In genomic region chr2:9463698-9464034, GRCh38 we compare ENCODE assay signal across 15 cellular contexts. TPM values are rescaled to one million over a fixed set of nuclear protein-coding genes. Genes with fewer than 3 reads are reported as not detected.
A peak's percentile ranks its signal among the peaks of the same experiment; 100 is the strongest.
DNase-seq lines count a peak whose midpoint lies in the region; ATAC-seq and TF ChIP-seq lines count a peak whose summit lies in the region.
"Had no signal": no experiment of that assay in that cellular context is flagged by ENCODE, and none has a peak within 500 bp of the region (broad histone marks: within the 10 kb centered on the region; RNA-seq: fewer than 3 reads in every experiment).

No MANE protein-coding gene starts in this region.

- intact Hi-C loops in upper lobe of right lung (cut with DNase I): no loop called here
- intact Hi-C loops in Calu3 (cut with micrococcal nuclease; ENCODE audit: unreplicated experiment): no loop called here
- intact Hi-C loops in CD4-positive, alpha-beta memory T cell (cut with micrococcal nuclease): no loop called here

- H3K27ac ChIP-seq in upper lobe of right lung: no peak overlapping the region
- no peak overlapping the region for H3K27ac ChIP-seq in CD4-positive, alpha-beta memory T cell (ENCODE audit: low read depth, low read length)
- H3K27ac ChIP-seq: RWPE1, testis had no signal

- no peaks in the 10 kb centered on the region for H3K9me3 Mint-ChIP-seq in activated naive CD8-positive, alpha-beta T cell treated with anti-CD3 and anti-CD28 coated beads, Interleukin-2, amount 50 U/mL, for 24 hours
- H3K9me3 Mint-ChIP-seq in activated naive CD8-positive, alpha-beta T cell treated with anti-CD3 and anti-CD28 coated beads for 36 hours: no peaks in the 10 kb centered on the region
- no peaks in the 10 kb centered on the region for H3K9me3 Mint-ChIP-seq in central memory CD8-positive, alpha-beta T cell
- no peaks in the 10 kb centered on the region for H3K9me3 Mint-ChIP-seq in Calu3 (ENCODE audit: low read depth, unreplicated experiment)
- H3K9me3 Mint-ChIP-seq in CD4-positive, alpha-beta memory T cell: no peaks in the 10 kb centered on the region
- H3K9me3 Mint-ChIP-seq: CD14-positive monocyte; naive thymus-derived CD8-positive, alpha-beta T cell had no signal

- H3K9me3 ChIP-seq in upper lobe of right lung: no peaks in the 10 kb centered on the region
- no peaks in the 10 kb centered on the region for H3K9me3 ChIP-seq in CD4-positive, alpha-beta memory T cell (ENCODE audit: control insufficient read depth in 1 of 2, low read length in 2 of 2)
- H3K9me3 ChIP-seq: testis had no signal

- peaks cover 43% of the 10 kb centered on the region for H3K36me3 Mint-ChIP-seq in activated naive CD8-positive, alpha-beta T cell treated with anti-CD3 and anti-CD28 coated beads, Interleukin-2, amount 50 U/mL, for 24 hours (ENCODE audit: low read depth)
- H3K36me3 Mint-ChIP-seq in activated naive CD8-positive, alpha-beta T cell treated with anti-CD3 and anti-CD28 coated beads for 36 hours: peaks cover 21% of the 10 kb centered on the region
- peaks cover 12% of the 10 kb centered on the region for H3K36me3 Mint-ChIP-seq in central memory CD8-positive, alpha-beta T cell (ENCODE audit: insufficient read depth)
- peaks cover 36% of the 10 kb centered on the region for H3K36me3 Mint-ChIP-seq in Calu3 (ENCODE audit: insufficient read depth, unreplicated experiment)
- H3K36me3 Mint-ChIP-seq in CD4-positive, alpha-beta memory T cell: peaks cover 35 to 37% of the 10 kb centered on the region in 2 donors

- H3K27me3 ChIP-seq in upper lobe of right lung: no peaks in the 10 kb centered on the region
- no peaks in the 10 kb centered on the region for H3K27me3 ChIP-seq in CD4-positive, alpha-beta memory T cell (ENCODE audit: insufficient read depth, low read length)
- H3K27me3 ChIP-seq: testis had no signal

- H3K27ac Mint-ChIP-seq in activated naive CD8-positive, alpha-beta T cell treated with anti-CD3 and anti-CD28 coated beads, Interleukin-2, amount 50 U/mL, for 24 hours: no peak overlapping the region
- H3K27ac Mint-ChIP-seq in activated naive CD8-positive, alpha-beta T cell treated with anti-CD3 and anti-CD28 coated beads for 36 hours: no peak overlapping the region
- no peak overlapping the region for H3K27ac Mint-ChIP-seq in central memory CD8-positive, alpha-beta T cell (ENCODE audit: low read depth)
- no peak overlapping the region for H3K27ac Mint-ChIP-seq in Calu3 (ENCODE audit: unreplicated experiment)
- peak overlapping the region in 1 of 7 donors; percentile 81 for H3K27ac Mint-ChIP-seq in CD4-positive, alpha-beta memory T cell

- CTCF ChIA-PET in Calu3 (lab: Charles Lee): no interaction called here
- CTCF ChIA-PET in CD4-positive, alpha-beta memory T cell (lab: Charles Lee; ENCODE audit: partially characterized antibody): no interaction called here

- peak; percentile 87 for ATAC-seq in activated naive CD8-positive, alpha-beta T cell treated with anti-CD3 and anti-CD28 coated beads, Interleukin-2, amount 50 U/mL, for 24 hours
- ATAC-seq in central memory CD8-positive, alpha-beta T cell (replicated peaks; ENCODE audit: extremely low read depth, poor library complexity, severe bottlenecking): peak; percentile 82
- ATAC-seq in upper lobe of right lung: peak; percentile 53
- ATAC-seq in GM21576 (IDR thresholded peaks at IDR 0.05; ENCODE audit: unreplicated experiment): no peak
- ATAC-seq: naive thymus-derived CD8-positive, alpha-beta T cell had no signal

- no peaks in the 10 kb centered on the region for H3K27me3 Mint-ChIP-seq in activated naive CD8-positive, alpha-beta T cell treated with anti-CD3 and anti-CD28 coated beads, Interleukin-2, amount 50 U/mL, for 24 hours
- H3K27me3 Mint-ChIP-seq in activated naive CD8-positive, alpha-beta T cell treated with anti-CD3 and anti-CD28 coated beads for 36 hours: no peaks in the 10 kb centered on the region
- no peaks in the 10 kb centered on the region for H3K27me3 Mint-ChIP-seq in central memory CD8-positive, alpha-beta T cell
- no peaks in the 10 kb centered on the region for H3K27me3 Mint-ChIP-seq in Calu3 (ENCODE audit: unreplicated experiment)
- H3K27me3 Mint-ChIP-seq in CD4-positive, alpha-beta memory T cell: no peaks in the 10 kb centered on the region
- H3K27me3 Mint-ChIP-seq: naive thymus-derived CD8-positive, alpha-beta T cell had no signal

- BruUV-seq in Calu3 (replicated peaks; lab: Mats Ljungman, UMichigan): no TSS peak

- H3K4me1 ChIP-seq in upper lobe of right lung: no peaks in the 10 kb centered on the region
- no peaks in the 10 kb centered on the region for H3K4me1 ChIP-seq in CD4-positive, alpha-beta memory T cell (ENCODE audit: insufficient read depth, low read length)
- H3K4me1 ChIP-seq: testis had no signal

- DNase-seq in activated naive CD8-positive, alpha-beta T cell treated with anti-CD3 and anti-CD28 coated beads, Interleukin-2, amount 50 U/mL, for 24 hours: peak; percentile 10
- no peak for DNase-seq in activated naive CD8-positive, alpha-beta T cell treated with anti-CD3 and anti-CD28 coated beads for 36 hours
- DNase-seq in NCI-H69 (lab: John Stamatoyannopoulos, UW) (peak; percentile 5), upper lobe of right lung (no peak), Calu3 (no peak)
- DNase-seq in central memory CD8-positive, alpha-beta T cell (ENCODE audit: low spot score in 2 of 2): no peak
- DNase-seq in CD4-positive, alpha-beta memory T cell: no peak
- DNase-seq: activated CD8-positive, alpha-beta memory T cell treated with anti-CD3 and anti-CD28 coated beads, Interleukin-2, amount 50 U/mL, for 4 hours; hypothalamus; naive thymus-derived CD8-positive, alpha-beta T cell; NCI-H1105; testis had no signal

- H3K36me3 ChIP-seq in upper lobe of right lung: peaks cover 31% of the 10 kb centered on the region
- H3K36me3 ChIP-seq in CD4-positive, alpha-beta memory T cell (ENCODE audit: insufficient read depth, low read length): peaks cover 5% of the 10 kb centered on the region

- peaks cover 2% of the 10 kb centered on the region for H3K4me1 Mint-ChIP-seq in activated naive CD8-positive, alpha-beta T cell treated with anti-CD3 and anti-CD28 coated beads, Interleukin-2, amount 50 U/mL, for 24 hours
- H3K4me1 Mint-ChIP-seq in activated naive CD8-positive, alpha-beta T cell treated with anti-CD3 and anti-CD28 coated beads for 36 hours: peaks cover 3% of the 10 kb centered on the region
- H3K4me1 Mint-ChIP-seq in central memory CD8-positive, alpha-beta T cell: peaks cover 8% of the 10 kb centered on the region
- H3K4me1 Mint-ChIP-seq in Calu3 (ENCODE audit: low read depth, unreplicated experiment): no peaks in the 10 kb centered on the region
- H3K4me1 Mint-ChIP-seq in CD4-positive, alpha-beta memory T cell: peaks cover 0 to 10% (median 4%) of the 10 kb centered on the region in 4 donors

- TF ChIP-seq CTCF in upper lobe of right lung (IDR thresholded peaks at IDR 0.05): no peak
- no peak for TF ChIP-seq CTCF in Calu3 (IDR thresholded peaks at IDR 0.05; ENCODE audit: unreplicated experiment)

- POLR2A ChIA-PET in CD4-positive, alpha-beta memory T cell (lab: Charles Lee; ENCODE audit: partially characterized antibody): no interaction called here

- H3K4me3 Mint-ChIP-seq in activated naive CD8-positive, alpha-beta T cell treated with anti-CD3 and anti-CD28 coated beads, Interleukin-2, amount 50 U/mL, for 24 hours: no peak overlapping the region
- H3K4me3 Mint-ChIP-seq in activated naive CD8-positive, alpha-beta T cell treated with anti-CD3 and anti-CD28 coated beads for 36 hours: no peak overlapping the region
- H3K4me3 Mint-ChIP-seq in central memory CD8-positive, alpha-beta T cell: no peak overlapping the region
- no peak overlapping the region for H3K4me3 Mint-ChIP-seq in Calu3 (ENCODE audit: low read depth, unreplicated experiment)
- no peak overlapping the region for H3K4me3 Mint-ChIP-seq in CD4-positive, alpha-beta memory T cell
- H3K4me3 Mint-ChIP-seq: CD14-positive monocyte; naive thymus-derived CD8-positive, alpha-beta T cell had no signal

- no peak overlapping the region for H3K4me3 ChIP-seq in upper lobe of right lung
- no peak overlapping the region for H3K4me3 ChIP-seq in CD4-positive, alpha-beta memory T cell (ENCODE audit: low read length in 2 of 2)
- H3K4me3 ChIP-seq: testis had no signal

RNA-seq across cellular contexts. Expression of gene IAH1, which starts 10.7 kb away (rescaled TPM):
- 10 to 100 TPM; 64.6 to 66.3 TPM for total RNA-seq in activated naive CD8-positive, alpha-beta T cell treated with anti-CD3 and anti-CD28 coated beads for 36 hours
- total RNA-seq in upper lobe of right lung (39.0 TPM), Calu3 (2022) (22.9 and 25.0 TPM in 2 replicates)
- total RNA-seq in CD4-positive, alpha-beta memory T cell: 10 to 100 TPM; 52.5 to 58.1 TPM
- 10 to 100 TPM; 85.8 to 98.4 TPM for polyA plus RNA-seq in CD4-positive, alpha-beta memory T cell

RNA-seq across cellular contexts. Expression of gene CPSF3, which starts 40.2 kb away (rescaled TPM):
- 10 to 100 TPM; 83.8 to 85.6 TPM for total RNA-seq in activated naive CD8-positive, alpha-beta T cell treated with anti-CD3 and anti-CD28 coated beads for 36 hours
- total RNA-seq in upper lobe of right lung: 23.2 TPM
- 54.8 and 56.7 TPM in 2 replicates for total RNA-seq in Calu3 (2022)
- 10 to 100 TPM; 20.9 to 22.4 TPM for total RNA-seq in CD4-positive, alpha-beta memory T cell
- 10 to 100 TPM; 27.8 to 33.7 TPM for polyA plus RNA-seq in CD4-positive, alpha-beta memory T cell

RNA-seq across cellular contexts. Expression of gene ITGB1BP1, which starts 40.3 kb away (rescaled TPM):
- total RNA-seq in activated naive CD8-positive, alpha-beta T cell treated with anti-CD3 and anti-CD28 coated beads for 36 hours: 100 to 1,000 TPM; 171 to 180 TPM
- 78.2 TPM for total RNA-seq in upper lobe of right lung
- 87.0 and 93.1 TPM in 2 replicates for total RNA-seq in Calu3 (2022)
- 10 to 100 TPM; 55.1 to 55.8 TPM for total RNA-seq in CD4-positive, alpha-beta memory T cell
- 100 to 1,000 TPM; 124 to 161 TPM for polyA plus RNA-seq in CD4-positive, alpha-beta memory T cell

Comparison
In these comparisons a context has a peak if more than half of its experiments do, and no peak if none do; other contexts are left out.
1. DNase-seq: peak in activated naive CD8-positive, alpha-beta T cell treated with anti-CD3 and anti-CD28 coated beads, Interleukin-2, amount 50 U/mL, for 24 hours (single experiment) and NCI-H69 (single experiment); none in activated naive CD8-positive, alpha-beta T cell treated with anti-CD3 and anti-CD28 coated beads for 36 hours (single experiment), central memory CD8-positive, alpha-beta T cell (0 of 2), upper lobe of right lung (single experiment), Calu3 (single experiment) and CD4-positive, alpha-beta memory T cell (0 of 5).